ENCODE assay signal across 8 cellular contexts in the genomic region with DNA sequence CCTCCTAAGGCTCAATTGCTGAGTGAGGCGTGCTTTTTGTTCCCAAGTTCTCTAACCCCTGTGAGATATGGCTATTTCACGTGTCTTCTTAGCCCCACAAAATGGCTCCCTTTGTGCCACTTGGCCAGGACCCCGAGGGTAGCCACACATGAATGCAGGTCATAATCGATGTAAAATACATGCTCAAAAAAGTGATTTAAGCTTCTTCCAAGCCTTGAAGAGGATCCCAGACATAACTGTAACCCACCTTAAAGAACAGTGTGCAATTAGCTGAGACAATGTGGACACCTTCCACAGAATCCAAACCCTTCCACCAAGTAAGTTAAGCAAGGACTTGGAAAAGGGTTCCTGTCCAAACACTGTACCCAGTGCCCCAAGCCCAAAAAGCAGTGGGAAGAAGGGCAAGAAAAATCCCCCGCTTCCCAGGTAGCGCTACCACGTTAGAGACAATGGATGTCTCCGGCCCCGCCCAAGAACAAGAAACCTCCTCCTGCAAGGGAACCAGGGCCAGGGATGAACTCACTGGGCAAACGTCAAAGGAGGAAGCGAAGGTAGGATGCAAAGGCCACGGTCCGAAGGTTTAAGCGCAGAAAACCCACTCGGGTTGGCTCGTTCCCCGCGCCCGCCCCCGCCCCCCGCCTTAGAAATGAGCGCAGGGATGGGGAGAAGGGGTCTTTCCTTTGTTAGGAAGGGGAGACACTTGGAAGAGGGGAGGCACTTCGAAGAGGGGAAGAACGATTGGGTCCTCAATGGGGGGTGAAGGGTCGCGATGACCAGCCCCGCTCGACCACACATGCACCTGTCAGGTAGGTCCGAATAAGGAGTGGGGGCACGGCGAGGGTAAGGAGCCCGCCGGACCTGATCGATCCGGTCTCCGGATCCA. TPM values are rescaled to one million over a fixed set of nuclear protein-coding genes. Genes with fewer than 3 reads are reported as not detected.
DNase-seq lines count a peak whose midpoint lies in the region; ATAC-seq and TF ChIP-seq lines count a peak whose summit lies in the region.

No MANE protein-coding gene starts in this region.

- H3F3A ChIP-seq in Loucy (ENCODE audit: low read depth) = no peaks in the 10 kb centered on the region

- H3K27ac ChIP-seq in SK-N-MC (peak overlapping the region; percentile 71), mesenchymal stem cell (ENCODE audit: low read length, poor library complexity, severe bottlenecking) (peak overlapping the region; percentile 50), tibial nerve (peak overlapping the region in 1 of 4 donors; percentile 81)

- peak; percentile 48 for DNase-seq in activated CD4-positive, alpha-beta T cell treated with anti-CD3 and anti-CD28 coated beads for 48 hours
- no peak for DNase-seq in activated CD4-positive, alpha-beta T cell treated with anti-CD3 and anti-CD28 coated beads for 1 hour
- DNase-seq in SK-N-MC (ENCODE audit: low read depth, low spot score) (no peak), cerebellar cortex (ENCODE audit: low spot score) (peak; percentile 78), mesenchymal stem cell (peak; percentile 45), tibial nerve (ENCODE audit: low spot score in 2 of 2) (peak in 1 of 2 donors; percentile 15)

- no peak for TF ChIP-seq POLR2A in tibial nerve (IDR thresholded peaks at IDR 0.05)

- H3K4me1 ChIP-seq in Loucy (ENCODE audit: insufficient read depth, low read length, poor library complexity, severe bottlenecking) = peaks cover 39% of the 10 kb centered on the region
- peaks cover 5% of the 10 kb centered on the region for H3K4me1 ChIP-seq in mesenchymal stem cell (ENCODE audit: control insufficient read depth, insufficient read depth, low read depth, low read length)
- H3K4me1 ChIP-seq in tibial nerve = peaks cover 0 to 19% (median 13%) of the 10 kb centered on the region in 4 donors

- H4K20me1 ChIP-seq in Loucy (ENCODE audit: insufficient read depth, low read length, poor library complexity, severe bottlenecking) = peaks cover 53% of the 10 kb centered on the region

- H3K14ac ChIP-seq in mesenchymal stem cell (ENCODE audit: low read length in 2 of 2) = peak overlapping the region in 1 of 2 experiments; percentile 46

- H2AFZ ChIP-seq in Loucy (ENCODE audit: low read length) (no peak overlapping the region), mesenchymal stem cell (ENCODE audit: low read depth, low read length) (no peak overlapping the region)

- H3K23ac ChIP-seq in mesenchymal stem cell (ENCODE audit: low read length in 2 of 2) = peak overlapping the region in 1 of 2 experiments; percentile 59

- H3K9ac ChIP-seq in Loucy (ENCODE audit: low read depth, low read length, poor library complexity, severe bottlenecking) (peak overlapping the region; percentile 96), SK-N-MC (ENCODE audit: insufficient read length) (peak overlapping the region; percentile 86), mesenchymal stem cell (ENCODE audit: low read length) (peak overlapping the region; percentile 89)

- no peak for TF ChIP-seq EP300 in tibial nerve (IDR thresholded peaks at IDR 0.05)

- no peak overlapping the region for H2AK5ac ChIP-seq in mesenchymal stem cell (ENCODE audit: low read length, severe bottlenecking)

- H3K4me2 ChIP-seq in Loucy (ENCODE audit: low read depth, low read length, poor library complexity, severe bottlenecking) (peak overlapping the region; percentile 85), mesenchymal stem cell (ENCODE audit: low read length, poor library complexity, severe bottlenecking) (peak overlapping the region; percentile 57)

- H2BK15ac ChIP-seq in mesenchymal stem cell (ENCODE audit: low read depth, poor library complexity, severe bottlenecking) = no peak overlapping the region

- no peaks in the 10 kb centered on the region for H3K9me2 ChIP-seq in Loucy (replicated peaks; ENCODE audit: low read depth, low read length)

- ATAC-seq in GM21528 (IDR thresholded peaks at IDR 0.05; ENCODE audit: low FRiP score, unreplicated experiment) = no peak

- H3K4me3 ChIP-seq in Loucy (ENCODE audit: low read length, poor library complexity, severe bottlenecking) = peak overlapping the region; percentile 92
- peak overlapping the region; percentile 86 for H3K4me3 ChIP-seq in SK-N-MC
- peak overlapping the region; percentile 85 to 93 for H3K4me3 ChIP-seq in mesenchymal stem cell (ENCODE audit: insufficient read depth in 1 of 2, low read depth in 1 of 2, low read length in 2 of 2)
- H3K4me3 ChIP-seq in tibial nerve = peak overlapping the region; percentile 40 to 88 (median 76)

- H3K36me3 ChIP-seq in Loucy (ENCODE audit: insufficient read depth, low read length) (peaks cover 8% of the 10 kb centered on the region; the same call in 1 of the 2 replicates), SK-N-MC (ENCODE audit: insufficient read depth, low read length) (peaks cover 10% of the 10 kb centered on the region), mesenchymal stem cell (ENCODE audit: control insufficient read depth in 1 of 2, insufficient read depth in 2 of 2, low read depth in 1 of 2, low read length in 2 of 2) (peaks cover 5 to 13% of the 10 kb centered on the region in 2 experiments), tibial nerve (peaks cover 0 to 9% (median 0%) of the 10 kb centered on the region in 3 donors)

- no peak overlapping the region for H2BK12ac ChIP-seq in mesenchymal stem cell (ENCODE audit: low read length in 2 of 2)

- no peak for TF ChIP-seq CTCF in Loucy (conservative IDR thresholded peaks at IDR 0.05; ENCODE audit: low read length)
- no peak for TF ChIP-seq CTCF in tibial nerve (IDR thresholded peaks at IDR 0.05)

- H2BK120ac ChIP-seq in mesenchymal stem cell (ENCODE audit: low read depth, low read length) = peak overlapping the region; percentile 19

- no peak overlapping the region for H2BK5ac ChIP-seq in mesenchymal stem cell (ENCODE audit: low read depth, low read length, poor library complexity, severe bottlenecking)

- peak overlapping the region; percentile 61 for H4K91ac ChIP-seq in mesenchymal stem cell (ENCODE audit: low read length)

- H4K8ac ChIP-seq in mesenchymal stem cell (ENCODE audit: low read length) = peak overlapping the region; percentile 55

- under 1% methylated on average over 36 of the region's 36 CpGs for WGBS in mesenchymal stem cell
- 3 to 4% methylated on average over 36 of the region's 36 CpGs for WGBS in tibial nerve, 2 donors

- no peaks in the 10 kb centered on the region for H3K79me1 ChIP-seq in mesenchymal stem cell (replicated peaks; ENCODE audit: low read length, poor library complexity, severe bottlenecking)

- peak overlapping the region; percentile 83 to 94 for H3K18ac ChIP-seq in mesenchymal stem cell (ENCODE audit: low read depth in 1 of 2, low read length in 2 of 2)

- H3K27me3 ChIP-seq in Loucy (ENCODE audit: insufficient read depth, low read length, poor library complexity, severe bottlenecking) = no peaks in the 10 kb centered on the region
- no peaks in the 10 kb centered on the region for H3K27me3 ChIP-seq in mesenchymal stem cell (ENCODE audit: control insufficient read depth in 1 of 2, insufficient read depth in 1 of 2, low read length in 2 of 2)
- H3K27me3 ChIP-seq in tibial nerve = no peaks in the 10 kb centered on the region

- H3K9me3 ChIP-seq in Loucy (ENCODE audit: insufficient read depth, low read depth, low read length) (no peaks in the 10 kb centered on the region), SK-N-MC (ENCODE audit: low read depth, low read length) (no peaks in the 10 kb centered on the region), mesenchymal stem cell (ENCODE audit: control insufficient read depth, low read length) (no peaks in the 10 kb centered on the region), tibial nerve (no peaks in the 10 kb centered on the region)

- peak overlapping the region; percentile 54 to 75 for H3K4ac ChIP-seq in mesenchymal stem cell (ENCODE audit: low read depth in 1 of 2, low read length in 2 of 2)

- peaks cover 61% of the 10 kb centered on the region for H3K79me2 ChIP-seq in Loucy (ENCODE audit: insufficient read depth, low read length)

RNA-seq across cellular contexts. Expression of a gene that starts 1.1 kb away (rescaled TPM):
- polyA plus RNA-seq in mesenchymal stem cell (2013, experiment 1 of 2) = 284 TPM
- polyA plus RNA-seq in mesenchymal stem cell (2013, experiment 2 of 2) = 299 TPM
- total RNA-seq in tibial nerve = 10 to 100 TPM; 13.5 to 53.4 (median 32.4) TPM

RNA-seq across cellular contexts. Expression of a gene that starts 21.7 kb away (rescaled TPM):
- 52.5 TPM for polyA plus RNA-seq in mesenchymal stem cell (2013, experiment 1 of 2)
- 56.2 TPM for polyA plus RNA-seq in mesenchymal stem cell (2013, experiment 2 of 2)
- 100 to 1,000 TPM; 137 to 194 (median 166) TPM for total RNA-seq in tibial nerve

RNA-seq across cellular contexts. Expression of a gene that starts 29.5 kb away (rescaled TPM):
- 170 TPM for polyA plus RNA-seq in mesenchymal stem cell (2013, experiment 1 of 2)
- 170 TPM for polyA plus RNA-seq in mesenchymal stem cell (2013, experiment 2 of 2)
- total RNA-seq in tibial nerve = 10 to 100 TPM; 38.1 to 62.9 (median 59.8) TPM

RNA-seq across cellular contexts. Expression of a gene that starts 43.4 kb away (rescaled TPM):
- polyA plus RNA-seq in mesenchymal stem cell (2013, experiment 1 of 2) = 6.8 TPM
- polyA plus RNA-seq in mesenchymal stem cell (2013, experiment 2 of 2) = 6.8 TPM
- total RNA-seq in tibial nerve = 10 to 100 TPM in 1 of 4 donors, 1 to 10 TPM in 3; 4.2 to 12.0 (median 8.3) TPM

RNA-seq across cellular contexts. Expression of a gene that starts 52.3 kb away (rescaled TPM):
- polyA plus RNA-seq in mesenchymal stem cell (2013, experiment 1 of 2) = 24.1 TPM
- 21.9 TPM for polyA plus RNA-seq in mesenchymal stem cell (2013, experiment 2 of 2)
- total RNA-seq in tibial nerve = 10 to 100 TPM; 38.1 to 68.6 (median 53.2) TPM

Comparison
In these comparisons a context has a peak if more than half of its experiments do, and no peak if none do; other contexts are left out.
1. DNase-seq: peak in activated CD4-positive, alpha-beta T cell treated with anti-CD3 and anti-CD28 coated beads for 48 hours (single experiment), cerebellar cortex (single experiment) and mesenchymal stem cell (single experiment); none in activated CD4-positive, alpha-beta T cell treated with anti-CD3 and anti-CD28 coated beads for 1 hour (single experiment) and SK-N-MC (single experiment).
2. Peak in every context shown above with its lines, with median percentiles within 50 percentile points of each other: H3K4me3 ChIP-seq and H3K9ac ChIP-seq.